In the genomic region with DNA sequence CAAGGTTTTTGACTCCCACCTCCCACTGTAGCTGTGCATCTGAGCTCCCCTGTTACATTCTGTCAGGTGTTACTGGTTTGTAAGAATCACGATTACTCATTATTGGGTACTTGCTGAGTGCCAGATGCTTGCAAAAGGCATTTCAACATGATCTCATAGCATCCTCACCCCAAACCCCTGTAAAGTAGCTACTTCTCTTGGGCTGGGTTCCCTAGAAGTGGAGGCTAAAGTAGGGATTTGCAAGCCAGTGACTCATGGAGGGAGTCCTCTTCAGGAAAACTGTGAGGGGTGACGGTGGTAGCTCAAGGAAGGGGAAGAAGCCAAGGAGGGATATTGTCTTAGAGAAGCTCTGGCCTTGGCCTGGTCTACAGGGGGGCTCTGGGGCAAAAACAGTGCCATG, we compare ENCODE assay signal across 18 cellular contexts.
A peak's percentile ranks its signal among the peaks of the same experiment; 100 is the strongest.
DNase-seq lines count a peak whose midpoint lies in the region; ATAC-seq and TF ChIP-seq lines count a peak whose summit lies in the region.
"Had no signal": no experiment of that assay in that cellular context is flagged by ENCODE, and none has a peak within 500 bp of the region (broad histone marks: within the 10 kb centered on the region; RNA-seq: fewer than 3 reads in every experiment).

No MANE protein-coding gene starts in this region.

- TF ChIP-seq CTCF in AG09309 (IDR thresholded peaks at IDR 0.05; ENCODE audit: control insufficient read depth, insufficient read depth, low read depth, low read length, missing control alignments): no peak
- no peak for TF ChIP-seq CTCF in HFFc6 (IDR thresholded peaks at IDR 0.05)
- no peak for TF ChIP-seq CTCF in choroid plexus epithelial cell (conservative IDR thresholded peaks at IDR 0.05; ENCODE audit: low read depth, low read length)
- TF ChIP-seq CTCF in lower leg skin (IDR thresholded peaks at IDR 0.05): no peak

- H3K4me3 ChIP-seq in AG09309 (ENCODE audit: control insufficient read depth, low read depth, low read length) (no peak overlapping the region), choroid plexus epithelial cell (ENCODE audit: low read depth, low read length) (no peak overlapping the region), lower leg skin (ENCODE audit: low read depth, poor library complexity, severe bottlenecking) (no peak overlapping the region)
- H3K4me3 ChIP-seq: sigmoid colon, vagina had no signal

- H3K27ac Mint-ChIP-seq in HFFc6 (no peak overlapping the region), naive B cell (peak overlapping the region in 4 of 6 donors; percentile 17 to 83 (median 61))
- H3K27ac Mint-ChIP-seq: activated naive CD4-positive, alpha-beta T cell treated with anti-CD3 and anti-CD28 coated beads, Interleukin-2, amount 10 ng/mL, durations not matched to agents 7 days and 5 days had no signal

- H3K4me1 Mint-ChIP-seq in HFFc6 (ENCODE audit: low read depth) (peaks cover 19% of the 10 kb centered on the region), naive B cell (peaks cover 10 to 26% (median 20%) of the 10 kb centered on the region in 3 donors)

- TF ChIP-seq POLR2A in lower leg skin (IDR thresholded peaks at IDR 0.05): no peak

- H3K27me3 Mint-ChIP-seq in HFFc6 (ENCODE audit: insufficient read depth): peaks cover 40% of the 10 kb centered on the region
- H3K27me3 Mint-ChIP-seq in naive B cell: peaks cover 0 to 8% (median 0%) of the 10 kb centered on the region in 3 donors

- ATAC-seq in naive B cell (ENCODE audit: low read depth in 2 of 2): no peak
- no peak for ATAC-seq in left lobe of liver

- H3K36me3 Mint-ChIP-seq in HFFc6 (ENCODE audit: low read depth) (no peaks in the 10 kb centered on the region), naive B cell (no peaks in the 10 kb centered on the region)
- H3K36me3 Mint-ChIP-seq: activated naive CD4-positive, alpha-beta T cell treated with anti-CD3 and anti-CD28 coated beads, Interleukin-2, amount 10 ng/mL, durations not matched to agents 7 days and 5 days; T-cell had no signal

- no peak overlapping the region for H3K4me3 Mint-ChIP-seq in HFFc6
- peak overlapping the region in 3 of 8 donors; percentile 6 to 45 (median 15) for H3K4me3 Mint-ChIP-seq in naive B cell
- H3K4me3 Mint-ChIP-seq: activated naive CD4-positive, alpha-beta T cell treated with anti-CD3 and anti-CD28 coated beads, Interleukin-2, amount 10 ng/mL, durations not matched to agents 7 days and 5 days; B cell had no signal

- intact Hi-C loops in lower leg skin (cut with DNase I; ENCODE audit: low total_unique reads): no loop called here

- H3K9me3 Mint-ChIP-seq in HFFc6 (no peaks in the 10 kb centered on the region), naive B cell (no peaks in the 10 kb centered on the region)
- H3K9me3 Mint-ChIP-seq: activated naive CD4-positive, alpha-beta T cell treated with anti-CD3 and anti-CD28 coated beads, Interleukin-2, amount 10 ng/mL, durations not matched to agents 7 days and 5 days; T-cell had no signal

- peak; percentile 20 for DNase-seq in AG09309 (ENCODE audit: low read depth)
- peak; percentile 52 for DNase-seq in HFFc6
- peak; percentile 64 for DNase-seq in choroid plexus epithelial cell (ENCODE audit: low read depth)
- no peak for DNase-seq in naive B cell
- DNase-seq in GM19240 (ENCODE audit: insufficient read length, low spot score): no peak
- DNase-seq in left lobe of liver (ENCODE audit: low spot score): no peak
- no peak for DNase-seq in lower leg skin (ENCODE audit: low spot score in 2 of 2)
- no peak for DNase-seq in effector CD4-positive, alpha-beta T cell
- DNase-seq: activated CD4-positive, alpha-beta T cell treated with anti-CD3 and anti-CD28 coated beads, Interleukin-2, amount 50 U/mL, for 1 hour; activated naive CD4-positive, alpha-beta T cell treated with anti-CD3 and anti-CD28 coated beads, Interleukin-2, amount 10 ng/mL, durations not matched to agents 7 days and 5 days; DMS153; kidney glomerular epithelial cell; NCI-H146; NCI-H2227 treated with DMSO at 0.1 percent for 48 hours; sigmoid colon; T-cell had no signal

- 50 to 66% methylated on average over 1 to 2 of the region's 2 CpGs for WGBS in lower leg skin, 2 donors

Comparison
In these comparisons a context has a peak if more than half of its experiments do, and no peak if none do; other contexts are left out.
1. DNase-seq: peak in AG09309 (single experiment), HFFc6 (single experiment) and choroid plexus epithelial cell (single experiment); none in naive B cell (single experiment), GM19240 (single experiment), left lobe of liver (single experiment), lower leg skin (0 of 2) and effector CD4-positive, alpha-beta T cell (single experiment).